In genomic region chr6:27052082-27052779, GRCh38 we compare ENCODE assay signal across 7 cellular contexts.
DNase-seq lines count a peak whose midpoint lies in the region; ATAC-seq, FAIRE-seq and TF ChIP-seq lines count a peak whose summit lies in the region.
"Not testable (repeated sequence)": the region's sequence is repeated elsewhere in the genome, so short reads cannot be mapped to it uniquely, and the experiment has no call there.

No MANE protein-coding gene starts in this region.

- POLR2A ChIA-PET in HepG2 (lab: Yijun Ruan, JAX) = not testable (repeated sequence)

- H3K9ac ChIP-seq in HepG2 (ENCODE audit: insufficient read depth, low read depth, low read length) = not testable (repeated sequence)

- not testable (repeated sequence) for TF ChIP-seq EP300 in HepG2 (IDR thresholded peaks at IDR 0.05; ENCODE audit: low read depth in 2 of 2, low read length in 2 of 2); HepG2 (CRISPR knock-in tag; IDR thresholded peaks at IDR 0.05; ENCODE audit: borderline replicate concordance)

- not testable (repeated sequence) for TF ChIP-seq CTCF in GM12865 (IDR thresholded peaks at IDR 0.05; ENCODE audit: insufficient read depth, low read depth, low read length, missing control alignments); VCaP (conservative IDR thresholded peaks at IDR 0.05); kidney epithelial cell (IDR thresholded peaks at IDR 0.05; ENCODE audit: insufficient read depth, low read length, poor library complexity, severe bottlenecking); HepG2 (CRISPR knock-in tag; IDR thresholded peaks at IDR 0.05)

- not testable (repeated sequence) for H3K27me3 ChIP-seq in kidney epithelial cell (ENCODE audit: control insufficient read depth, insufficient read depth, low read length); HepG2 (ENCODE audit: control insufficient read depth in 1 of 2, insufficient read depth in 2 of 2, low read length in 2 of 2)

- H3K36me3 ChIP-seq in kidney epithelial cell (ENCODE audit: control insufficient read depth, insufficient read depth, low read length); HepG2 (replicated peaks in 1 of 2; ENCODE audit: control insufficient read depth in 1 of 2, insufficient read depth in 2 of 2, low read length in 2 of 2): not testable (repeated sequence)

- not testable (repeated sequence) for TF ChIP-seq RAD21 in HepG2 (CRISPR knock-in tag; IDR thresholded peaks at IDR 0.05)

- not testable (repeated sequence) for H3K79me2 ChIP-seq in HepG2 (ENCODE audit: insufficient read depth, low read length)

- peaks cover 33% of the 10 kb centered on the region for H3K4me1 ChIP-seq in HepG2 (ENCODE audit: insufficient read depth, low read length)

- 21% methylated on average over 10 of the region's 10 CpGs for WGBS in HepG2 (ENCODE audit: low lambda C conversion rate)

- peak overlapping the region; percentile 71 for H3K27ac ChIP-seq in VCaP
- peak overlapping the region; percentile 75 for H3K27ac ChIP-seq in epithelial cell of prostate
- H3K27ac ChIP-seq in HepG2 (ENCODE audit: extremely low read length, insufficient read depth, low read length) = not testable (repeated sequence)

- H3K9me3 ChIP-seq in HepG2 (ENCODE audit: low read length) = not testable (repeated sequence)

- intact Hi-C loops in HepG2 (cut with micrococcal nuclease; ENCODE audit: unreplicated experiment) = not testable (repeated sequence)

- H4K20me1 ChIP-seq in HepG2 (ENCODE audit: insufficient read depth, low read length) = not testable (repeated sequence)

- CTCF ChIA-PET in HepG2 (lab: Yijun Ruan, JAX; ENCODE audit: low intra/inter-chr PET ratio, low total read pairs) = not testable (repeated sequence)

- H2AFZ ChIP-seq in HepG2 (ENCODE audit: low read length) = not testable (repeated sequence)

- TF ChIP-seq POLR2A in HepG2 (IDR thresholded peaks at IDR 0.05; ENCODE audit: insufficient read depth in 1 of 2, low read depth in 2 of 2, low read length in 2 of 2) = not testable (repeated sequence)

- DNase-seq in GM12865 (ENCODE audit: low read depth) (peak; percentile 77), kidney epithelial cell (ENCODE audit: low read depth) (peak; percentile 25), HepG2 (ENCODE audit: low spot score) (peak; percentile 51), renal cortical epithelial cell (ENCODE audit: low read depth) (peak; percentile 85)
- DNase-seq in epithelial cell of prostate (ENCODE audit: low read depth, low spot score) = not testable (repeated sequence)

- peak; percentile 47 for ATAC-seq in HG03571 (IDR thresholded peaks at IDR 0.05; ENCODE audit: unreplicated experiment)
- ATAC-seq in HepG2 = not testable (repeated sequence)

- H3K4me3 ChIP-seq in GM12865 (ENCODE audit: low read depth, low read length); kidney epithelial cell (ENCODE audit: low read depth, low read length): not testable (repeated sequence)
- H3K4me3 ChIP-seq in HepG2 (replicated peaks in 1 of 3; ENCODE audit: insufficient read depth in 1 of 3, low read depth in 2 of 3, low read length in 3 of 3) = peak overlapping the region in 1 of 3 experiments; percentile 8; a peak in 1 of 6 replicates

- in situ Hi-C loops in HepG2 (cut with HindIII; ENCODE audit: extremely low pct_ligation_motif_present, low pct_unique_long_range_greater_than_20kb) = not testable (repeated sequence)

- BruUV-seq in HepG2 (replicated peaks; lab: Mats Ljungman, UMichigan) = not testable (repeated sequence)

- FAIRE-seq in HepG2 (lab: Jason Lieb, UNC) = not testable (repeated sequence)

- H3K4me2 ChIP-seq in HepG2 (ENCODE audit: low read depth, low read length) = peak overlapping the region; percentile 34

TF ChIP-seq in HepG2, 621 proteins besides CTCF, POLR2A, EP300 and RAD21 (continues in another document):
- TF ChIP-seq DRAP1 (CRISPR knock-in tag; IDR thresholded peaks at IDR 0.05) (peak; percentile 63), MLX (CRISPR knock-in tag; IDR thresholded peaks at IDR 0.05) (peak; percentile 82), PAXIP1 (CRISPR knock-in tag; conservative IDR thresholded peaks at IDR 0.05) (peak; percentile 67), SOX5 (CRISPR knock-in tag; IDR thresholded peaks at IDR 0.05; ENCODE audit: borderline replicate concordance) (peak; percentile 75; the same call in 1 of the 2 replicates), ETV5 (CRISPR knock-in tag; IDR thresholded peaks at IDR 0.05; ENCODE audit: borderline replicate concordance) (peak; percentile 32; the same call in 1 of the 2 replicates), FOXA3 (CRISPR knock-in tag; IDR thresholded peaks at IDR 0.05) (peak; percentile 40; the same call in 1 of the 2 replicates), CEBPG (CRISPR knock-in tag; IDR thresholded peaks at IDR 0.05) (peak; percentile 86), ERF (CRISPR knock-in tag; IDR thresholded peaks at IDR 0.05) (peak; percentile 66; the same call in 1 of the 2 replicates), HDAC2 (CRISPR knock-in tag; IDR thresholded peaks at IDR 0.05) (0 out of 2 replicates have a peak, but pooled peaks have one; percentile 50), SAP130 (CRISPR knock-in tag; IDR thresholded peaks at IDR 0.05; ENCODE audit: low read depth) (peak; percentile 76)
- TF ChIP-seq, protein P1, sequence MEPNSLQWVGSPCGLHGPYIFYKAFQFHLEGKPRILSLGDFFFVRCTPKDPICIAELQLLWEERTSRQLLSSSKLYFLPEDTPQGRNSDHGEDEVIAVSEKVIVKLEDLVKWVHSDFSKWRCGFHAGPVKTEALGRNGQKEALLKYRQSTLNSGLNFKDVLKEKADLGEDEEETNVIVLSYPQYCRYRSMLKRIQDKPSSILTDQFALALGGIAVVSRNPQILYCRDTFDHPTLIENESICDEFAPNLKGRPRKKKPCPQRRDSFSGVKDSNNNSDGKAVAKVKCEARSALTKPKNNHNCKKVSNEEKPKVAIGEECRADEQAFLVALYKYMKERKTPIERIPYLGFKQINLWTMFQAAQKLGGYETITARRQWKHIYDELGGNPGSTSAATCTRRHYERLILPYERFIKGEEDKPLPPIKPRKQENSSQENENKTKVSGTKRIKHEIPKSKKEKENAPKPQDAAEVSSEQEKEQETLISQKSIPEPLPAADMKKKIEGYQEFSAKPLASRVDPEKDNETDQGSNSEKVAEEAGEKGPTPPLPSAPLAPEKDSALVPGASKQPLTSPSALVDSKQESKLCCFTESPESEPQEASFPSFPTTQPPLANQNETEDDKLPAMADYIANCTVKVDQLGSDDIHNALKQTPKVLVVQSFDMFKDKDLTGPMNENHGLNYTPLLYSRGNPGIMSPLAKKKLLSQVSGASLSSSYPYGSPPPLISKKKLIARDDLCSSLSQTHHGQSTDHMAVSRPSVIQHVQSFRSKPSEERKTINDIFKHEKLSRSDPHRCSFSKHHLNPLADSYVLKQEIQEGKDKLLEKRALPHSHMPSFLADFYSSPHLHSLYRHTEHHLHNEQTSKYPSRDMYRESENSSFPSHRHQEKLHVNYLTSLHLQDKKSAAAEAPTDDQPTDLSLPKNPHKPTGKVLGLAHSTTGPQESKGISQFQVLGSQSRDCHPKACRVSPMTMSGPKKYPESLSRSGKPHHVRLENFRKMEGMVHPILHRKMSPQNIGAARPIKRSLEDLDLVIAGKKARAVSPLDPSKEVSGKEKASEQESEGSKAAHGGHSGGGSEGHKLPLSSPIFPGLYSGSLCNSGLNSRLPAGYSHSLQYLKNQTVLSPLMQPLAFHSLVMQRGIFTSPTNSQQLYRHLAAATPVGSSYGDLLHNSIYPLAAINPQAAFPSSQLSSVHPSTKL (CRISPR knock-in tag; IDR thresholded peaks at IDR 0.05) = peak; percentile 69; the same call in 1 of the 2 replicates
